ENCODE assay signal across 14 cellular contexts in the genomic region with DNA sequence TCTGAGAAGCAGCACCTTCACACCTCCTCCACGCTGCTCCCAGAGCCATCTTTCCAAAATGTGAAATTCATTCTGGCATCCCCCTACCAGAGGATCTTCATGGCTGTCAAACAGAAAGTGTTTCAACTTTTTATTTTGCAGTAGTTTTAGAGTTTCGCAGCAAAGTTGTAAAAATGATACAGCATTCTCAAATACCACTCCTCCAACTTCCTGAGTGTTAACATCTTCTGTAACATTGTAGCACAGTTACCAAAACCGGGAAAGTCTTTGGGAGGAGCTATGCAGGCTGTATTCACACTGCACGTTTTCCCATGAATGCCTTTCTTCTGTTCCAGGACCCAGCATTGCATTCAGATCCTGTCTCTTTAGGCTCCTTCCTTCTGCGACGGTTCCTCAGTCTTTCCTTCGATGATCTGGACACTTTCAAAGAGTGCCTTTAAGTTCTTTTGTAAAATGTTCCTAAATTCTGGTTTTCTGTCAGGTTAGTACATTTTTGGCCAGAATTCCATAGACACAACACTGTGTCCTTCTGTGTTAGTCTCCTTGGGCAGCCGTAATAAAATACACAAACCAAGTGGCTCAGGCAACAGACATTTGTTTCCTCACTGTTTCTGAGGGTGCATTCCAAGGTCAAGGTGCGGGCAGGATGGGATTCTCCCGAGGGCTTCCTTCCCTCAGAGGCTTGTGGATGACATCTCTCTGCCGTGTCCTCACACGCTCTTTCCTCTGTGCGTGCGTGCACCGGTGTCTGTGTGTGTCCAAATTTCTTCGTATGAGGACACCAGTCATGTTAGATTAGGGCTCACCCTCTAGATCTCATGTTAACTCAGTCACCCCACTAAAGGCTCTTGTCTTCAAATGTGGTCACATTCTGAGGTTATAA.
"Had no signal": no experiment of that assay in that cellular context is flagged by ENCODE, and none has a peak within 500 bp of the region (broad histone marks: within the 10 kb centered on the region; RNA-seq: fewer than 3 reads in every experiment).

No MANE protein-coding gene starts in this region.

- DNase-seq: activated CD4-positive, alpha-beta T cell treated with anti-CD3 and anti-CD28 coated beads, Interleukin-2, amount 50 U/mL, for 4 hours; activated gamma-delta T cell; foreskin melanocyte; naive B cell had no signal

- H3K4me3 ChIP-seq: heart left ventricle, left ventricle myocardium inferior, tibial artery, vagina had no signal

- H3K36me3 Mint-ChIP-seq: naive B cell had no signal

- H3K4me3 Mint-ChIP-seq: activated naive CD8-positive, alpha-beta T cell treated with anti-CD3 and anti-CD28 coated beads for 36 hours; activated T-cell treated with anti-CD3 and anti-CD28 coated beads, Interleukin-2, amount 50 U/mL, for 4 hours; T-helper 2 cell treated with Interferon-gamma antibody and Interleukin-4, amounts not matched to agents 5 μg/mL and 100 μg/mL, for 36 hours had no signal

- H3K27ac ChIP-seq: heart left ventricle, left ventricle myocardium inferior, tibial artery, vagina had no signal

- H3K9me3 ChIP-seq: heart left ventricle, left ventricle myocardium inferior, tibial artery, vagina had no signal

- H3K36me3 ChIP-seq: heart left ventricle, left ventricle myocardium inferior, tibial artery, vagina had no signal

- ATAC-seq: activated CD4-positive, CD25-positive, alpha-beta regulatory T cell treated with anti-CD3 and anti-CD28 coated beads, Interleukin-2, amount 50 U/mL, for 24 hours; activated T-cell treated with anti-CD3 and anti-CD28 coated beads, Interleukin-2, amount 50 U/mL, for 4 hours had no signal

- FAIRE-seq: islet of Langerhans, small intestine had no signal

- H3K27me3 ChIP-seq: heart left ventricle, tibial artery, vagina had no signal

- H3K27ac Mint-ChIP-seq: activated naive CD8-positive, alpha-beta T cell treated with anti-CD3 and anti-CD28 coated beads for 36 hours; T-helper 2 cell treated with Interferon-gamma antibody and Interleukin-4, amounts not matched to agents 5 μg/mL and 100 μg/mL, for 36 hours had no signal
